ENCODE assay signal across 12 cellular contexts in the genomic region with DNA sequence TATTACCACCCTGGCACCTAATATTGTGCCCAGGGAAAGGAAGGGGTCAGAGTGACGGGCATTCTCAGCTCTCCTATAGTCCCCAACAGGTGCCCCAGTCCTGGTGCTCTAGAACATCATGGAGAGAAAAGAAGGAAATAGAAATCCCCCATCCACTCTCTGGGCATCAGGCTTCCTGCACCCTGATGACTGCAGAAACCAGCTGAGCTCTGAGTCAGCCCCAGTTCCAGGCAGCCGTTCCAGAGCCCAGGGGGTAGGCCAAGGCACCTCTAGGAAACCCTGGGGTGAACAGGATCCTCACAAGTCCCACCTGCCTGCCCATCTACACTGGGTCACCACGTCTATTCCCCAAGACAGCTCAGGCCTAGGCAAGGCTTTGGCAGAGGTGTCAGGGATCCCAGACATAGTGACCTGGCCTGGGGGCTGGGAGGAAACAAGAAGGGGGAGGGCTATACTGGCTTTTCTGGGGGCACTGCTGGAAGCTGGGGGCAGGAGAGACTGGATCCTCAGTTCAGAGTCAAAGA. TPM values are rescaled to one million over a fixed set of nuclear protein-coding genes. Genes with fewer than 3 reads are reported as not detected.
DNase-seq lines count a peak whose midpoint lies in the region; ATAC-seq, FAIRE-seq and TF ChIP-seq lines count a peak whose summit lies in the region.
"Had no signal": no experiment of that assay in that cellular context is flagged by ENCODE, and none has a peak within 500 bp of the region (broad histone marks: within the 10 kb centered on the region; RNA-seq: fewer than 3 reads in every experiment).

No MANE protein-coding gene starts in this region.

- DNase-seq in H54 (ENCODE audit: insufficient read length, low spot score) = peak; percentile 89
- peak; percentile 48 to 77 for DNase-seq in foreskin fibroblast
- DNase-seq in SJCRH30 = no peak
- DNase-seq in globus pallidus (ENCODE audit: low spot score) = no peak
- no peak for DNase-seq in activated naive CD4-positive, alpha-beta T cell treated with Interleukin-2 at 50 U/mL for 16 hours
- DNase-seq in cerebellar nuclear complex (lab: John Stamatoyannopoulos, UW) = no peak
- DNase-seq: activated gamma-delta T cell; dorsolateral prefrontal cortex; NCI-H2107; stimulated activated CD4-positive, alpha-beta T cell treated with anti-CD3 and anti-CD28 coated beads, Interleukin-4, amount 100 ng/mL, for 1 hour had no signal

- TF ChIP-seq CTCF in foreskin fibroblast (IDR thresholded peaks at IDR 0.05; ENCODE audit: low read depth, low read length) = no peak

- TF ChIP-seq POLR2A in H54 (IDR thresholded peaks at IDR 0.05; ENCODE audit: low read depth, low read length) = no peak

- no peaks in the 10 kb centered on the region for H3K36me3 Mint-ChIP-seq in activated T-helper 17 cell treated with anti-CD3 and anti-CD28 coated beads, Interleukin-2, amount 50 U/mL, for 72 hours (ENCODE audit: low read depth)

- no peak for FAIRE-seq in H54 (lab: Jason Lieb, UNC)

- H3K36me3 ChIP-seq in SJCRH30 = no peaks in the 10 kb centered on the region

- peak overlapping the region; percentile 24 to 94 (median 82) for H3K27ac ChIP-seq in skin epidermis
- H3K27ac ChIP-seq in SJCRH30 = no peak overlapping the region
- H3K27ac ChIP-seq: dorsolateral prefrontal cortex had no signal

- no peaks in the 10 kb centered on the region for H3K27me3 ChIP-seq in SJCRH30

- H3K4me3 Mint-ChIP-seq in activated T-helper 17 cell treated with anti-CD3 and anti-CD28 coated beads, Interleukin-2, amount 50 U/mL, for 72 hours = no peak overlapping the region

- no peaks in the 10 kb centered on the region for H3K27me3 Mint-ChIP-seq in activated T-helper 17 cell treated with anti-CD3 and anti-CD28 coated beads, Interleukin-2, amount 50 U/mL, for 72 hours

- no peaks in the 10 kb centered on the region for H3K9me3 ChIP-seq in SJCRH30 (replicated peaks)

- peaks cover 22% of the 10 kb centered on the region for H3K4me1 ChIP-seq in SJCRH30

- H3K27ac Mint-ChIP-seq in activated T-helper 17 cell treated with anti-CD3 and anti-CD28 coated beads, Interleukin-2, amount 50 U/mL, for 72 hours = peak overlapping the region; percentile 64

- no peak for ATAC-seq in activated T-helper 17 cell treated with anti-CD3 and anti-CD28 coated beads, Interleukin-2, amount 50 U/mL, for 72 hours (replicated peaks)

- H3K4me3 ChIP-seq in foreskin fibroblast (ENCODE audit: low read depth in 1 of 2, low read length in 2 of 2) (no peak overlapping the region), skin epidermis (peak overlapping the region; percentile 11 to 49 (median 39)), SJCRH30 (no peak overlapping the region)
- H3K4me3 ChIP-seq: dorsolateral prefrontal cortex had no signal

- peaks cover 24% of the 10 kb centered on the region for H3K4me1 Mint-ChIP-seq in activated T-helper 17 cell treated with anti-CD3 and anti-CD28 coated beads, Interleukin-2, amount 50 U/mL, for 72 hours

- H3K9me3 Mint-ChIP-seq in activated T-helper 17 cell treated with anti-CD3 and anti-CD28 coated beads, Interleukin-2, amount 50 U/mL, for 72 hours = no peaks in the 10 kb centered on the region

RNA-seq across cellular contexts. Expression of gene NECTIN4, which starts 0.7 kb away (rescaled TPM):
- under 1 TPM; 0.22 to 0.32 TPM for total RNA-seq in activated T-helper 17 cell treated with anti-CD3 and anti-CD28 coated beads, Interleukin-2, amount 50 U/mL, for 72 hours
- total RNA-seq in SJCRH30 (2014; rRNA removed; shearing (Covaris generic)) = 0.04 TPM in 1 of 2 replicates, not detected in the other

RNA-seq across cellular contexts. Expression of gene KLHDC9, which starts 9.5 kb away (rescaled TPM):
- total RNA-seq in activated T-helper 17 cell treated with anti-CD3 and anti-CD28 coated beads, Interleukin-2, amount 50 U/mL, for 72 hours = not detected
- total RNA-seq in SJCRH30 (2014; rRNA removed; shearing (Covaris generic)) = not detected in 2 replicates

RNA-seq across cellular contexts. Expression of gene ARHGAP30, which starts 19.0 kb away (rescaled TPM):
- total RNA-seq in activated T-helper 17 cell treated with anti-CD3 and anti-CD28 coated beads, Interleukin-2, amount 50 U/mL, for 72 hours = 100 to 1,000 TPM; 180 to 207 TPM
- total RNA-seq in SJCRH30 (2014; rRNA removed; shearing (Covaris generic)) = 0.12 and 0.23 TPM in 2 replicates

RNA-seq across cellular contexts. Expression of gene PFDN2, which starts 29.2 kb away (rescaled TPM):
- total RNA-seq in activated T-helper 17 cell treated with anti-CD3 and anti-CD28 coated beads, Interleukin-2, amount 50 U/mL, for 72 hours = 100 to 1,000 TPM in 1 of 2 donors, 10 to 100 TPM in 1; 72.1 to 107 TPM
- total RNA-seq in SJCRH30 (2014; rRNA removed; shearing (Covaris generic)) = 78.2 and 78.5 TPM in 2 replicates

RNA-seq across cellular contexts. Expression of gene NIT1, which starts 29.3 kb away (rescaled TPM):
- total RNA-seq in activated T-helper 17 cell treated with anti-CD3 and anti-CD28 coated beads, Interleukin-2, amount 50 U/mL, for 72 hours = 10 to 100 TPM; 38.9 to 74.6 TPM
- 12.8 and 17.2 TPM in 2 replicates for total RNA-seq in SJCRH30 (2014; rRNA removed; shearing (Covaris generic))

Comparison
In these comparisons a context has a peak if more than half of its experiments do, and no peak if none do; other contexts are left out.
1. DNase-seq: peak in H54 (single experiment) and foreskin fibroblast (2 of 2); none in SJCRH30 (0 of 2), globus pallidus (single experiment), activated naive CD4-positive, alpha-beta T cell treated with Interleukin-2 at 50 U/mL for 16 hours (single experiment) and cerebellar nuclear complex (0 of 2).
2. H3K4me3 ChIP-seq: peak in skin epidermis (7 of 7); none in foreskin fibroblast (0 of 2) and SJCRH30 (single experiment).
3. RNA of gene ARHGAP30, which starts 19.0 kb away (total RNA-seq): 180 to 207 TPM in activated T-helper 17 cell treated with anti-CD3 and anti-CD28 coated beads, Interleukin-2, amount 50 U/mL, for 72 hours; 0.12 to 0.23 TPM in SJCRH30; every median in the first group is over 100 times any median in the second.